8 cellular contexts compared by ENCODE assay signal in genomic region chr3:99808163-99808794, GRCh38. TPM values are rescaled to one million over a fixed set of nuclear protein-coding genes. Genes with fewer than 3 reads are reported as not detected.
DNase-seq lines count a peak whose midpoint lies in the region; ATAC-seq and TF ChIP-seq lines count a peak whose summit lies in the region.

No MANE protein-coding gene starts in this region.

- H3K4me1 ChIP-seq in left lung (no peaks in the 10 kb centered on the region), suprapubic skin (no peaks in the 10 kb centered on the region)

- intact Hi-C loops in left lung (cut with DNase I) = no loop called here

- H3K9me3 ChIP-seq in left lung (peaks cover 0 to 15% of the 10 kb centered on the region in 2 donors), suprapubic skin (peaks cover 9% of the 10 kb centered on the region)

- TF ChIP-seq POLR2A in suprapubic skin (IDR thresholded peaks at IDR 0.05) = no peak

- peak; percentile 60 for ATAC-seq in GM19438 (IDR thresholded peaks at IDR 0.05; ENCODE audit: low read depth, unreplicated experiment)
- ATAC-seq in left lung = peak; percentile 92
- no peak for ATAC-seq in HG02884 (IDR thresholded peaks at IDR 0.05; ENCODE audit: unreplicated experiment)

- H3K36me3 ChIP-seq in left lung (no peaks in the 10 kb centered on the region), suprapubic skin (no peaks in the 10 kb centered on the region)

- 49% methylated on average over 4 of the region's 4 CpGs for WGBS in suprapubic skin

- H3K27me3 ChIP-seq in left lung (no peaks in the 10 kb centered on the region), suprapubic skin (no peaks in the 10 kb centered on the region)

- peak; percentile 86 for DNase-seq in DMS 273 (lab: John Stamatoyannopoulos, UW; ENCODE audit: unreplicated experiment)
- peak; percentile 81 for DNase-seq in M059J (ENCODE audit: low read depth)
- peak; percentile 29 for DNase-seq in SHP77 treated with DMSO at 0.1 percent for 48 hours (lab: John Stamatoyannopoulos, UW)
- peak; percentile 8 for DNase-seq in cerebellum (ENCODE audit: low spot score)
- no peak for DNase-seq in left lung
- DNase-seq in suprapubic skin (ENCODE audit: low spot score in 2 of 2) = no peak

- TF ChIP-seq CTCF in left lung (IDR thresholded peaks at IDR 0.05) = peak; percentile 72 to 86
- peak; percentile 40 to 72 for TF ChIP-seq CTCF in suprapubic skin (IDR thresholded peaks at IDR 0.05)

- H3K4me3 ChIP-seq in left lung = no peak overlapping the region
- no peak overlapping the region for H3K4me3 ChIP-seq in suprapubic skin

- no peak for TF ChIP-seq EP300 in suprapubic skin (IDR thresholded peaks at IDR 0.05)

- H3K27ac ChIP-seq in left lung (no peak overlapping the region), suprapubic skin (no peak overlapping the region)

RNA-seq across cellular contexts. Expression of gene CMSS1, which starts 9.4 kb away (rescaled TPM):
- 38.7 and 49.9 TPM in 2 replicates for total RNA-seq in M059J (2014; rRNA removed; shearing (Covaris generic))
- total RNA-seq in cerebellum = 13.6 TPM
- total RNA-seq in left lung = 10 to 100 TPM; 13.4 to 32.7 TPM
- 10 to 100 TPM; 13.2 to 17.1 (median 13.5) TPM for total RNA-seq in suprapubic skin

Comparison
In these comparisons a context has a peak if more than half of its experiments do, and no peak if none do; other contexts are left out.
1. DNase-seq: peak in DMS 273 (single experiment), M059J (single experiment), SHP77 treated with DMSO at 0.1 percent for 48 hours (single experiment) and cerebellum (single experiment); none in left lung (0 of 2) and suprapubic skin (0 of 2).